ENCODE assay signal across 25 cellular contexts in the genomic region with DNA sequence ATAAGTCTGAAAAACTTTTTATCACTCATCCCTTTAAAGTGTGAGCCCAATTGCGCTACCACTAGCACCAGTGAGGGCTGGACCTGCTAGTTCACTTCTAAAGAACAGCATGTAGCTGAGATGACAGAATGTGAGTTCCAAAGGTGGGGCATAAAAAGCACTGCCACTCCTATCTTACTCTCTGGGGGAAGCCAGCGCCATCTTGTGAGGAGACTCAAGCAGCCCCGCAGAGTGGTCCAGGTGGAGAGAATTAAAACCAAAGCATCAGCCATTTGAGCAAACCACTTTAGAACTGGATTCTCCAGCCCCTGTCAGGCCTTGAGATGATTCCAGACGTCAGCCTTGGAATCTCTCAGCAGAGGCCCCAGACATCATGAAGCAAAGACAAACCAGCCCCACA. TPM values are rescaled to one million over a fixed set of nuclear protein-coding genes. Genes with fewer than 3 reads are reported as not detected.
"Had no signal": no experiment of that assay in that cellular context is flagged by ENCODE, and none has a peak within 500 bp of the region (broad histone marks: within the 10 kb centered on the region; RNA-seq: fewer than 3 reads in every experiment).

No MANE protein-coding gene starts in this region.

- H3K27ac ChIP-seq: breast epithelium, Peyer's patch, SJSA1 had no signal

- ATAC-seq: activated CD8-positive, alpha-beta memory T cell treated with anti-CD3 and anti-CD28 coated beads, Interleukin-2, amount 10 ng/mL, durations not matched to agents 7 days and 5 days; T-helper 17 cell had no signal

- H3K9me3 ChIP-seq: Peyer's patch had no signal

- H3K27me3 ChIP-seq: breast epithelium, Peyer's patch, SJSA1 had no signal

- DNase-seq: activated B cell treated with CpG ODN at 0.5 μM for 24 hours; activated CD4-positive, alpha-beta T cell treated with anti-CD3 and anti-CD28 coated beads for 1 hour; activated CD4-positive, alpha-beta T cell treated with anti-CD3 and anti-CD28 coated beads, Interleukin-2, amount 10 ng/mL, durations not matched to agents 24 days and 14 days; activated CD4-positive, alpha-beta T cell treated with anti-CD3 and anti-CD28 coated beads, Interleukin-2, amount 50 U/mL, for 48 hours; activated CD8-positive, alpha-beta memory T cell treated with anti-CD3 and anti-CD28 coated beads, Interleukin-2, amount 10 ng/mL, durations not matched to agents 7 days and 5 days; activated effector memory CD4-positive, alpha-beta T cell treated with Interleukin-2 at 50 U/mL for 16 hours; activated naive CD4-positive, alpha-beta T cell; activated T-cell treated with anti-CD3 and anti-CD28 coated beads, Interleukin-2, amount 50 U/mL, for 24 hours; aorta; caudate nucleus; KG1; NCI-H1048; NCI-H1417; NCI-H1930; NCI-H2107; NCI-H510A treated with DMSO at 0.1 percent for 48 hours; NCI-H69; Peyer's patch; SHP77; T-helper 17 cell; T-helper 9 cell had no signal

- H3K36me3 ChIP-seq: breast epithelium, Peyer's patch, SJSA1 had no signal

- H3K4me3 ChIP-seq: breast epithelium, Peyer's patch, SJSA1 had no signal

RNA-seq across cellular contexts. Expression of gene TMEM132D, which starts 39.9 kb away (rescaled TPM):
- total RNA-seq: activated B cell treated with CpG ODN at 0.5 μM for 24 hours; activated CD4-positive, alpha-beta T cell treated with anti-CD3 and anti-CD28 coated beads, Interleukin-2, amount 10 ng/mL, durations not matched to agents 24 days and 14 days; activated CD8-positive, alpha-beta memory T cell treated with anti-CD3 and anti-CD28 coated beads, Interleukin-2, amount 10 ng/mL, durations not matched to agents 7 days and 5 days; activated T-helper 1 cell treated with anti-CD3 and anti-CD28 coated beads, Interleukin-12 subunit alpha, Interleukin-12 subunit beta, Interleukin-2, Interleukin-4 antibody, amounts not matched to agents 30 ng/mL and 10 ng/mL and 1 ng/mL, durations not matched to agents 14 hours and 24 hours and 36 hours; aorta; breast epithelium; LHCN-M2; SJSA1; T-helper 17 cell had no signal
